In genomic region chr22:36900880-36901279, GRCh38 we compare ENCODE assay signal across 15 cellular contexts. TPM values are rescaled to one million over a fixed set of nuclear protein-coding genes. Genes with fewer than 3 reads are reported as not detected.
DNase-seq lines count a peak whose midpoint lies in the region; TF ChIP-seq lines count a peak whose summit lies in the region.
"Had no signal": no experiment of that assay in that cellular context is flagged by ENCODE, and none has a peak within 500 bp of the region (broad histone marks: within the 10 kb centered on the region; RNA-seq: fewer than 3 reads in every experiment).

No MANE protein-coding gene starts in this region.

- H3K27me3 ChIP-seq in breast epithelium: no peaks in the 10 kb centered on the region
- H3K27me3 ChIP-seq in mammary epithelial cell (ENCODE audit: insufficient read depth, low read length): peaks cover 2% of the 10 kb centered on the region
- no peaks in the 10 kb centered on the region for H3K27me3 ChIP-seq in iPS DF 6.9 (ENCODE audit: control insufficient read depth, insufficient read depth, low read length)
- peaks cover 6% of the 10 kb centered on the region for H3K27me3 ChIP-seq in transverse colon
- H3K27me3 ChIP-seq: sigmoid colon, upper lobe of right lung had no signal

- H3K36me3 ChIP-seq in breast epithelium: no peaks in the 10 kb centered on the region
- H3K36me3 ChIP-seq in mammary epithelial cell (ENCODE audit: insufficient read depth, low read length): no peaks in the 10 kb centered on the region
- H3K36me3 ChIP-seq in iPS DF 6.9 (ENCODE audit: control insufficient read depth, insufficient read depth, low read length): no peaks in the 10 kb centered on the region
- no peaks in the 10 kb centered on the region for H3K36me3 ChIP-seq in transverse colon
- H3K36me3 ChIP-seq: gastrocnemius medialis, sigmoid colon, upper lobe of right lung had no signal

- dilution Hi-C loops in mammary epithelial cell (cut with HindIII; ENCODE audit: low sequenced_read_pairs): no loop called here

- no peak overlapping the region for H3K9ac ChIP-seq in mammary epithelial cell (ENCODE audit: insufficient read depth, low read length)

- no peak overlapping the region for H3K4me2 ChIP-seq in mammary epithelial cell (ENCODE audit: insufficient read depth, low read depth, low read length)

- TF ChIP-seq POLR2A in breast epithelium (IDR thresholded peaks at IDR 0.05) (no peak), transverse colon (IDR thresholded peaks at IDR 0.05) (no peak)

- H3K4me1 ChIP-seq in breast epithelium (no peaks in the 10 kb centered on the region), mammary epithelial cell (ENCODE audit: insufficient read depth, low read length) (no peaks in the 10 kb centered on the region), iPS DF 6.9 (ENCODE audit: control insufficient read depth, insufficient read depth, low read length) (peaks cover 10% of the 10 kb centered on the region), transverse colon (no peaks in the 10 kb centered on the region)
- H3K4me1 ChIP-seq: gastrocnemius medialis, sigmoid colon, upper lobe of right lung had no signal

- DNase-seq in breast epithelium (ENCODE audit: low spot score in 2 of 2) (peak in 1 of 2 donors; percentile 31), mammary epithelial cell (no peak), OCI-M1 (lab: John Stamatoyannopoulos, UW) (peak; percentile 72), iPS DF 6.9 (ENCODE audit: low read depth, low spot score) (peak; percentile 73), transverse colon (no peak), GOT3 (lab: John Stamatoyannopoulos, UW) (no peak), putamen (ENCODE audit: low spot score) (no peak)
- DNase-seq in stimulated activated CD8-positive, alpha-beta memory T cell treated with anti-CD3 and anti-CD28 coated beads, Interleukin-4, amount 100 ng/mL, for 48 hours: no peak
- DNase-seq: activated CD4-positive, alpha-beta T cell treated with anti-CD3 and anti-CD28 coated beads for 48 hours; gastrocnemius medialis; NCI-H774; nucleus accumbens; sigmoid colon; stimulated activated CD4-positive, alpha-beta T cell treated with anti-CD3 and anti-CD28 coated beads, Interleukin-2, amount 100 ng/mL, for 48 hours; upper lobe of right lung had no signal

- intact Hi-C loops in breast epithelium (cut with DNase I; ENCODE audit: low total_unique reads) (no loop called here), mammary epithelial cell (cut with micrococcal nuclease) (no loop called here), transverse colon (cut with DNase I; ENCODE audit: low total_unique reads) (no loop called here)

- H3K4me3 ChIP-seq in breast epithelium (no peak overlapping the region), mammary epithelial cell (replicated peaks in 1 of 3; ENCODE audit: insufficient read depth in 1 of 3, low read depth in 2 of 3, low read length in 3 of 3) (no peak overlapping the region), iPS DF 6.9 (ENCODE audit: low read length) (no peak overlapping the region), transverse colon (no peak overlapping the region)
- H3K4me3 ChIP-seq: gastrocnemius medialis, sigmoid colon, upper lobe of right lung had no signal

- H4K20me1 ChIP-seq in mammary epithelial cell (ENCODE audit: insufficient read depth, low read length): no peaks in the 10 kb centered on the region

- in situ Hi-C loops in mammary epithelial cell (cut with MboI; ENCODE audit: low sequenced_read_pairs in 2 of 2) (no loop called here), transverse colon (cut with MboI; ENCODE audit: low pct_ligation_motif_present in 1 of 4, low pct_unique_long_range_greater_than_20kb in 1 of 4, low sequenced_read_pairs in 3 of 4) (no loop called here)

- H3K79me2 ChIP-seq in mammary epithelial cell (ENCODE audit: insufficient read depth, low read length): no peaks in the 10 kb centered on the region

- TF ChIP-seq EP300 in transverse colon (IDR thresholded peaks at IDR 0.05; ENCODE audit: low read depth): no peak

- peaks cover 3% of the 10 kb centered on the region in 2 donors for H3K9me3 ChIP-seq in breast epithelium
- no peaks in the 10 kb centered on the region for H3K9me3 ChIP-seq in mammary epithelial cell (replicated peaks; ENCODE audit: insufficient read depth, low read length)
- no peaks in the 10 kb centered on the region for H3K9me3 ChIP-seq in iPS DF 6.9 (ENCODE audit: control insufficient read depth, insufficient read depth, low read length)
- no peaks in the 10 kb centered on the region for H3K9me3 ChIP-seq in transverse colon
- H3K9me3 ChIP-seq: gastrocnemius medialis, upper lobe of right lung had no signal

- CTCF ChIA-PET in mammary epithelial cell (lab: Charles Lee; ENCODE audit: low non-redundant PET): no interaction called here

- no TSS peak for BruUV-seq in mammary epithelial cell (replicated peaks; lab: Mats Ljungman, UMichigan)

- no peak for TF ChIP-seq CTCF in breast epithelium (IDR thresholded peaks at IDR 0.05)
- no peak for TF ChIP-seq CTCF in mammary epithelial cell (conservative IDR thresholded peaks at IDR 0.05 in 1 of 2, IDR thresholded peaks at IDR 0.05 in 1 of 2; ENCODE audit: extremely low read depth in 1 of 2, insufficient read depth in 1 of 2, low read depth in 1 of 2, low read length in 2 of 2)
- no peak for TF ChIP-seq CTCF in transverse colon (IDR thresholded peaks at IDR 0.05)

- 5% methylated on average over 4 of the region's 4 CpGs for WGBS in mammary epithelial cell (ENCODE audit: low coverage, missing lambda C conversion rate)
- no CpG with 5 or more reads among the region's 4 CpGs for WGBS in iPS DF 6.9 (ENCODE audit: insufficient coverage, insufficient read length)
- 63% methylated on average over 4 of the region's 4 CpGs; no CpG with 5 or more reads in 1 of the 2 donors for WGBS in transverse colon (ENCODE audit: low coverage in 1 of 2), 2 donors

- H3K27ac ChIP-seq in breast epithelium (peak overlapping the region; percentile 52 to 60), mammary epithelial cell (ENCODE audit: insufficient read depth, low read depth, low read length) (no peak overlapping the region), iPS DF 6.9 (ENCODE audit: low read length) (no peak overlapping the region), transverse colon (peak overlapping the region; percentile 7 to 62 (median 51))
- H3K27ac ChIP-seq: gastrocnemius medialis, sigmoid colon, upper lobe of right lung had no signal

- H2AFZ ChIP-seq in mammary epithelial cell (ENCODE audit: low read depth, low read length): no peak overlapping the region

RNA-seq across cellular contexts. Expression of gene CSF2RB, which starts 12.5 kb away (rescaled TPM):
- total RNA-seq in breast epithelium: 1 to 10 TPM; 3.3 to 8.6 (median 3.8) TPM
- total RNA-seq in mammary epithelial cell: not detected
- polyA plus RNA-seq in mammary epithelial cell: not detected
- polyA minus RNA-seq in mammary epithelial cell: not detected
- total RNA-seq in transverse colon: 1 to 10 TPM; 1.2 to 9.7 (median 6.0) TPM

RNA-seq across cellular contexts. Expression of gene NCF4, which starts 40.1 kb away (rescaled TPM):
- total RNA-seq in breast epithelium (10 to 100 TPM; 13.4 to 36.8 (median 14.5) TPM), mammary epithelial cell (not detected), transverse colon (10 to 100 TPM in 3 of 4 donors, 1 to 10 TPM in 1; 9.4 to 98.7 (median 23.5) TPM)
- polyA plus RNA-seq in mammary epithelial cell: 0.36 TPM
- not detected for polyA minus RNA-seq in mammary epithelial cell

Comparison
In these comparisons a context has a peak if more than half of its experiments do, and no peak if none do; other contexts are left out.
1. H3K27ac ChIP-seq: peak in breast epithelium (2 of 2) and transverse colon (4 of 4); none in mammary epithelial cell (single experiment) and iPS DF 6.9 (single experiment).
2. RNA of gene NCF4, which starts 40.1 kb away (total RNA-seq): 9.4 to 98.7 TPM in transverse colon and 13.4 to 36.8 TPM in breast epithelium; not detected in mammary epithelial cell; every median in the first group is over 10 times any median in the second.
3. DNase-seq: peak in OCI-M1 (single experiment) and iPS DF 6.9 (single experiment); none in mammary epithelial cell (single experiment), transverse colon (single experiment), GOT3 (single experiment), stimulated activated CD8-positive, alpha-beta memory T cell treated with anti-CD3 and anti-CD28 coated beads, Interleukin-4, amount 100 ng/mL, for 48 hours (single experiment) and putamen (single experiment).